18 cellular contexts compared by ENCODE assay signal in the genomic region with DNA sequence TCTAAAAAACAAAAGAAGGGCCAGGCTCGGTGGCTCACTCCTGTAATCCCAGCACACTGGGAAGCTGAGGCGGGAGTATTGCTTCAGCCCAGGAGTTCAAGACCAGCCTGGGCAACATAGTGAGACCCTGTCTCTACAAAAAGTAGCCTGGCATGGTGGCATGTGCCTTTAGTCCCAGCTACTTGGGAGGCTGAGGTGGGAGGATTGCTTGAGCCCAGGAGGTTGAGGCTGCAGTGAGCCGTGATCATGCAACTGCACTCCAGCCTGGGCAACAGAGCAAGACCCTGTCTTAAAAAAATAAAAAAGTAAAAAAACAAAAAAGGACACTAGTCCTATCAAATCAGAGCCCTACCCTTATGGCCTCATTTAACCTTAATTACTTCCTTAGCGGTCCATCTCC. TPM values are rescaled to one million over a fixed set of nuclear protein-coding genes. Genes with fewer than 3 reads are reported as not detected.
"Had no signal": no experiment of that assay in that cellular context is flagged by ENCODE, and none has a peak within 500 bp of the region (broad histone marks: within the 10 kb centered on the region; RNA-seq: fewer than 3 reads in every experiment).

No MANE protein-coding gene starts in this region.

RNA-seq across cellular contexts. Expression of a gene that starts 11.7 kb away (rescaled TPM):
- total RNA-seq: naive thymus-derived CD8-positive, alpha-beta T cell; natural killer cell treated with Interleukin-12 subunit alpha and Interleukin-12 subunit beta and Interleukin-15 and Interleukin-18, amount 100 ng/mL, for 72 hours; occipital lobe; osteoblast; ovary; progenitor cell of endocrine pancreas; psoas muscle; renal cortical epithelial cell; right cardiac atrium; right lobe of liver; smooth muscle cell; spleen; suprapubic skin; testis; transverse colon; upper lobe of right lung; urinary bladder; uterus had no signal
- polyA plus RNA-seq: naive thymus-derived CD8-positive, alpha-beta T cell; ovary; psoas muscle; right cardiac atrium; smooth muscle cell; spleen; urinary bladder had no signal
